In genomic region chr7:44999245-45000095, GRCh38 we compare ENCODE assay signal across 8 cellular contexts. TPM values are rescaled to one million over a fixed set of nuclear protein-coding genes. Genes with fewer than 3 reads are reported as not detected.
DNase-seq lines count a peak whose midpoint lies in the region; ATAC-seq and TF ChIP-seq lines count a peak whose summit lies in the region.

No MANE protein-coding gene starts in this region.

- H3K36me3 Mint-ChIP-seq in activated T-cell treated with anti-CD3 and anti-CD28 coated beads, Interleukin-2, amount 50 U/mL, for 24 hours (ENCODE audit: low read depth): peaks cover 34% of the 10 kb centered on the region

- peaks cover 23% of the 10 kb centered on the region for H3K4me1 ChIP-seq in PC-3 (ENCODE audit: insufficient read depth, low read length)
- peaks cover 0 to 7% of the 10 kb centered on the region in 2 donors for H3K4me1 ChIP-seq in esophagus (ENCODE audit: control insufficient read depth in 2 of 2, insufficient read depth in 2 of 2, low read length in 1 of 2)
- H3K4me1 ChIP-seq in mucosa of stomach (ENCODE audit: control insufficient read depth, insufficient read depth, low read length): peaks cover 9% of the 10 kb centered on the region

- H3K27ac ChIP-seq in PC-3 (ENCODE audit: low read length) (peak overlapping the region; percentile 66), esophagus (ENCODE audit: low read depth in 2 of 2, low read length in 1 of 2) (peak overlapping the region; percentile 77 to 88)

- H3K79me2 ChIP-seq in PC-3 (ENCODE audit: low read length): peaks cover 40% of the 10 kb centered on the region

- BruUV-seq in PC-3 (replicated peaks; lab: Mats Ljungman, UMichigan): TSS peak; percentile 79

- H3F3A ChIP-seq in PC-3 (ENCODE audit: low read length, unreplicated experiment): no peaks in the 10 kb centered on the region

- H3K27ac Mint-ChIP-seq in activated T-cell treated with anti-CD3 and anti-CD28 coated beads, Interleukin-2, amount 50 U/mL, for 24 hours: peak overlapping the region; percentile 97

- H3K4me3 Mint-ChIP-seq in activated T-cell treated with anti-CD3 and anti-CD28 coated beads, Interleukin-2, amount 50 U/mL, for 24 hours: peak overlapping the region; percentile 84

- POLR2A ChIA-PET in PC-3 (lab: Charles Lee; ENCODE audit: unreplicated experiment): interaction anchor here (0.5 to 1.0 kb wide), 8 partner anchors 14 to 740 kb away, joined by 3 to 18 read pairs (median 8); no protein-coding TSS in a partner anchor

- no peaks in the 10 kb centered on the region for H3K27me3 Mint-ChIP-seq in activated T-cell treated with anti-CD3 and anti-CD28 coated beads, Interleukin-2, amount 50 U/mL, for 24 hours

- no peaks in the 10 kb centered on the region for H3K9me3 Mint-ChIP-seq in activated T-cell treated with anti-CD3 and anti-CD28 coated beads, Interleukin-2, amount 50 U/mL, for 24 hours

- peak overlapping the region; percentile 93 for H3K4me3 ChIP-seq in Jurkat, Clone E6-1 (ENCODE audit: low read length)
- peak overlapping the region; percentile 94 for H3K4me3 ChIP-seq in PC-3 (ENCODE audit: low read length)
- H3K4me3 ChIP-seq in esophagus (ENCODE audit: low read depth in 1 of 2, low read length in 2 of 2): peak overlapping the region; percentile 53 to 68
- peak overlapping the region; percentile 11 for H3K4me3 ChIP-seq in mucosa of stomach (ENCODE audit: low read length)

- DNase-seq in DMS153 (lab: John Stamatoyannopoulos, UW) (peak; percentile 100), PC-3 (peak; percentile 98)
- peak; percentile 97 for DNase-seq in Jurkat, Clone E6-1 (ENCODE audit: low read depth, low spot score)
- DNase-seq in activated T-cell treated with anti-CD3 and anti-CD28 coated beads, Interleukin-2, amount 50 U/mL, for 24 hours: peak; percentile 99
- peak; percentile 99 for DNase-seq in stimulated activated CD8-positive, alpha-beta memory T cell treated with anti-CD3 and anti-CD28 coated beads, Interleukin-4, amount 100 ng/mL, for 48 hours

- H3K9me3 ChIP-seq in PC-3 (ENCODE audit: low read length) (no peaks in the 10 kb centered on the region), esophagus (ENCODE audit: control insufficient read depth in 2 of 2, insufficient read depth in 1 of 2, low read depth in 1 of 2, low read length in 1 of 2) (no peaks in the 10 kb centered on the region), mucosa of stomach (ENCODE audit: control insufficient read depth, low read length) (no peaks in the 10 kb centered on the region)

- H4K20me1 ChIP-seq in PC-3 (ENCODE audit: low read length): no peaks in the 10 kb centered on the region

- no peaks in the 10 kb centered on the region for H3K9me2 ChIP-seq in PC-3 (replicated peaks; ENCODE audit: low read length)

- no peak for TF ChIP-seq CTCF in PC-3 (conservative IDR thresholded peaks at IDR 0.05; ENCODE audit: low read depth, low read length)

- intact Hi-C loops in PC-3 (cut with micrococcal nuclease): loop anchor here (5.0 kb wide), 1 partner anchor 142 kb away; no protein-coding TSS in a partner anchor

- peak overlapping the region; percentile 93 for H3K4me2 ChIP-seq in PC-3 (ENCODE audit: low read length)

- peak overlapping the region; percentile 78 for H3K9ac ChIP-seq in PC-3 (ENCODE audit: low read length)
- H3K9ac ChIP-seq in mucosa of stomach (ENCODE audit: low read length): peak overlapping the region; percentile 54

- WGBS in esophagus, 2 donors: 1% methylated on average over 62 to 66 of the region's 66 CpGs

- ATAC-seq in GM21619 (IDR thresholded peaks at IDR 0.05; ENCODE audit: unreplicated experiment) (peak; percentile 67), PC-3 (peak; percentile 88)

- CTCF ChIA-PET in PC-3 (lab: Charles Lee): interaction anchor here (0.6 to 1.5 kb wide), 11 partner anchors 12 to 241 kb away, joined by 3 to 15 read pairs (median 5); no protein-coding TSS in a partner anchor

- H3K36me3 ChIP-seq in PC-3 (ENCODE audit: low read depth, low read length) (no peaks in the 10 kb centered on the region; the same call in 1 of the 2 replicates), esophagus (ENCODE audit: control insufficient read depth in 2 of 2, insufficient read depth in 2 of 2, low read length in 1 of 2) (no peaks in the 10 kb centered on the region), mucosa of stomach (ENCODE audit: control insufficient read depth, insufficient read depth, low read length) (no peaks in the 10 kb centered on the region)

- H3K4me1 Mint-ChIP-seq in activated T-cell treated with anti-CD3 and anti-CD28 coated beads, Interleukin-2, amount 50 U/mL, for 24 hours (ENCODE audit: low read depth): peaks cover 63% of the 10 kb centered on the region

- H3K27me3 ChIP-seq in PC-3 (ENCODE audit: low read length): no peaks in the 10 kb centered on the region
- no peaks in the 10 kb centered on the region for H3K27me3 ChIP-seq in esophagus (ENCODE audit: control insufficient read depth in 1 of 2, insufficient read depth in 2 of 2, low read length in 2 of 2)
- H3K27me3 ChIP-seq in mucosa of stomach (ENCODE audit: control insufficient read depth, insufficient read depth, low read length): no peaks in the 10 kb centered on the region

- peak overlapping the region; percentile 99 for H2AFZ ChIP-seq in PC-3 (ENCODE audit: low read length)

RNA-seq across cellular contexts. Expression of gene CCM2, which starts 0.5 kb away (rescaled TPM):
- polyA plus RNA-seq in Jurkat, Clone E6-1 (2012; ENCODE audit: insufficient read depth, insufficient read length): 101 TPM
- total RNA-seq in PC-3 (2014; rRNA removed): 56.6 and 61.5 TPM in 2 replicates
- polyA plus RNA-seq in esophagus: 10 to 100 TPM; 20.2 to 24.0 TPM

RNA-seq across cellular contexts. Expression of gene MYO1G, which starts 20.7 kb away (rescaled TPM):
- polyA plus RNA-seq in Jurkat, Clone E6-1 (2012; ENCODE audit: insufficient read depth, insufficient read length): 172 TPM
- 0.11 and 0.17 TPM in 2 replicates for total RNA-seq in PC-3 (2014; rRNA removed)
- 1 to 10 TPM; 2.2 to 2.3 TPM for polyA plus RNA-seq in esophagus

Comparison
In these comparisons a context has a peak if more than half of its experiments do, and no peak if none do; other contexts are left out.
1. Peak in every context shown above with its lines: DNase-seq, ATAC-seq, H3K4me3 ChIP-seq and H3K27ac ChIP-seq.
2. H3K4me3 ChIP-seq: peak in every context shown above with its lines; median percentile 94 in PC-3; 93 in Jurkat, Clone E6-1; 60 in esophagus; 11 in mucosa of stomach.